In the genomic region with DNA sequence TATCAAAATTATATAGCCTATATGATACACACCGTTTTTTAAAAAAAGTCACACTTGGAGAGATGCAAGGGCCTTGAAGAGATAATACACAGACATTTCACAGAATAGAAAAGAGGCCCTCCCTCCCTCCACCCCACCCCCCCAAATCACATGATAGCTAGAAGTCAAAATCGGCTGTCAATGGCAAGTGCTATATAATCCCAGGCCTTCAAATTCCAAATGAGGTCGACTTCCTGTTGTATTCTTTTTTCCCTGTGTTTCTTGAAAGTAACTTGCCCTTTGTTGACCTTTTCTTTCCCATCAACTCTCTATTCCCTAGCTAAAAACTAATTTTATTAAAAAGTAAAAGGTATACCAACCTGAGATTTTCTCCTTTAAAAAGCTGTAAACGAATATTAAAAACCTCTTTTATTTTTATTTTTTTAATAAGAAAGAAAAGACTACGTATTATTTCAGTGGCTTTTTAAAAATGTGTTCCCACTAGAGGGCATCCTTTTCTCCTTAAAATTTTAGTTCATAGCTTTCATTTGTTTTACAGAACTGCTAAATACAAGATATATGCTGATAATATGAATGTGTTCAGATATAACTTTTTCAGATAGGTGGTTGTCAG, we compare ENCODE assay signal across 9 cellular contexts. TPM values are rescaled to one million over a fixed set of nuclear protein-coding genes. Genes with fewer than 3 reads are reported as not detected.
A peak's percentile ranks its signal among the peaks of the same experiment; 100 is the strongest.
DNase-seq lines count a peak whose midpoint lies in the region; ATAC-seq and TF ChIP-seq lines count a peak whose summit lies in the region.
"Had no signal": no experiment of that assay in that cellular context is flagged by ENCODE, and none has a peak within 500 bp of the region (broad histone marks: within the 10 kb centered on the region; RNA-seq: fewer than 3 reads in every experiment).

No MANE protein-coding gene starts in this region.

- no peaks in the 10 kb centered on the region for H3K27me3 Mint-ChIP-seq in CD4-positive, CD25-positive, alpha-beta regulatory T cell

- peak overlapping the region; percentile 55 for H3K27ac ChIP-seq in CD4-positive, CD25-positive, alpha-beta regulatory T cell (ENCODE audit: insufficient read depth, low read length, poor library complexity, severe bottlenecking)
- H3K27ac ChIP-seq in right lobe of liver: no peak overlapping the region
- H3K27ac ChIP-seq: SJSA1 had no signal

- no peaks in the 10 kb centered on the region for H3K9me3 Mint-ChIP-seq in CD4-positive, CD25-positive, alpha-beta regulatory T cell
- no peaks in the 10 kb centered on the region for H3K9me3 Mint-ChIP-seq in activated naive CD4-positive, alpha-beta T cell treated with anti-CD3 and anti-CD28 coated beads, Interleukin-2, amount 50 U/mL, for 72 hours

- no peak for ATAC-seq in CD4-positive, CD25-positive, alpha-beta regulatory T cell (ENCODE audit: low read depth in 2 of 2)
- no peak for ATAC-seq in activated naive CD4-positive, alpha-beta T cell treated with anti-CD3 and anti-CD28 coated beads, Interleukin-2, amount 50 U/mL, for 72 hours
- ATAC-seq in right lobe of liver: no peak
- no peak for ATAC-seq in HG03571 (IDR thresholded peaks at IDR 0.05; ENCODE audit: unreplicated experiment)
- no peak for ATAC-seq in HG02852 (IDR thresholded peaks at IDR 0.05; ENCODE audit: unreplicated experiment)
- ATAC-seq in GM19397 (IDR thresholded peaks at IDR 0.05; ENCODE audit: unreplicated experiment): no peak

- H3K4me3 Mint-ChIP-seq in CD4-positive, CD25-positive, alpha-beta regulatory T cell: peak overlapping the region; percentile 4 to 75 (median 54)

- peak overlapping the region; percentile 27 to 78 (median 32) for H3K27ac Mint-ChIP-seq in CD4-positive, CD25-positive, alpha-beta regulatory T cell
- peak overlapping the region; percentile 16 to 30 for H3K27ac Mint-ChIP-seq in activated naive CD4-positive, alpha-beta T cell treated with anti-CD3 and anti-CD28 coated beads, Interleukin-2, amount 50 U/mL, for 72 hours

- TF ChIP-seq POLR2A in right lobe of liver (IDR thresholded peaks at IDR 0.05): no peak

- DNase-seq in CD4-positive, CD25-positive, alpha-beta regulatory T cell: peak in 2 of 3 donors; percentile 31 to 53
- DNase-seq in HT-29 (ENCODE audit: low spot score): peak; percentile 66
- DNase-seq in activated naive CD4-positive, alpha-beta T cell treated with anti-CD3 and anti-CD28 coated beads, Interleukin-2, amount 50 U/mL, for 72 hours (ENCODE audit: low spot score in 2 of 2): no peak
- DNase-seq in right lobe of liver: no peak
- DNase-seq in AG08395 (ENCODE audit: low spot score): no peak

- peak in 3 of 4 donors; percentile 39 to 46 (median 43) for TF ChIP-seq CTCF in right lobe of liver (IDR thresholded peaks at IDR 0.05)

- 27% methylated on average over 5 of the region's 5 CpGs for WGBS in right lobe of liver (ENCODE audit: insufficient coverage, low coverage, low lambda C conversion rate, missing lambda C conversion rate)

- H3K4me3 ChIP-seq in CD4-positive, CD25-positive, alpha-beta regulatory T cell (ENCODE audit: low read depth, low read length): peak overlapping the region; percentile 59
- H3K4me3 ChIP-seq in right lobe of liver: no peak overlapping the region
- H3K4me3 ChIP-seq: SJSA1 had no signal

- intact Hi-C loops in right lobe of liver (cut with DNase I): no loop called here

- peaks cover 7% of the 10 kb centered on the region for H3K36me3 Mint-ChIP-seq in CD4-positive, CD25-positive, alpha-beta regulatory T cell
- H3K36me3 Mint-ChIP-seq in activated naive CD4-positive, alpha-beta T cell treated with anti-CD3 and anti-CD28 coated beads, Interleukin-2, amount 50 U/mL, for 72 hours: peaks cover 0 to 14% of the 10 kb centered on the region in 2 donors

- peaks cover 51 to 73% (median 58%) of the 10 kb centered on the region in 4 donors for H3K4me1 Mint-ChIP-seq in CD4-positive, CD25-positive, alpha-beta regulatory T cell

- H3K9me3 ChIP-seq in CD4-positive, CD25-positive, alpha-beta regulatory T cell (ENCODE audit: control insufficient read depth in 2 of 2, low read length in 2 of 2): no peaks in the 10 kb centered on the region
- no peaks in the 10 kb centered on the region for H3K9me3 ChIP-seq in right lobe of liver
- H3K9me3 ChIP-seq: SJSA1 had no signal

- H3K36me3 ChIP-seq in CD4-positive, CD25-positive, alpha-beta regulatory T cell (ENCODE audit: control insufficient read depth, insufficient read depth, low read length): peaks cover 3% of the 10 kb centered on the region
- H3K36me3 ChIP-seq in right lobe of liver: no peaks in the 10 kb centered on the region

- no peaks in the 10 kb centered on the region for H3K27me3 ChIP-seq in CD4-positive, CD25-positive, alpha-beta regulatory T cell (ENCODE audit: control insufficient read depth, insufficient read depth, low read length)
- H3K27me3 ChIP-seq in right lobe of liver: no peaks in the 10 kb centered on the region
- H3K27me3 ChIP-seq: SJSA1 had no signal

- peaks cover 23% of the 10 kb centered on the region for H3K4me1 ChIP-seq in CD4-positive, CD25-positive, alpha-beta regulatory T cell (ENCODE audit: control insufficient read depth, insufficient read depth, low read length, poor library complexity, severe bottlenecking)
- peaks cover 0 to 14% (median 4%) of the 10 kb centered on the region in 4 donors for H3K4me1 ChIP-seq in right lobe of liver

RNA-seq across cellular contexts. Expression of a gene that starts 46.6 kb away (rescaled TPM):
- total RNA-seq in CD4-positive, CD25-positive, alpha-beta regulatory T cell: 80.0 TPM
- 10 to 100 TPM; 21.3 to 41.8 (median 28.5) TPM for polyA plus RNA-seq in CD4-positive, CD25-positive, alpha-beta regulatory T cell
- 39.2 and 47.6 TPM in 2 replicates for total RNA-seq in HT-29 (2014; rRNA removed; shearing (Covaris generic))
- total RNA-seq in activated naive CD4-positive, alpha-beta T cell treated with anti-CD3 and anti-CD28 coated beads, Interleukin-2, amount 50 U/mL, for 72 hours: 100 to 1,000 TPM; 108 to 124 TPM
- 10 to 100 TPM; 28.6 to 45.3 (median 35.4) TPM for total RNA-seq in right lobe of liver

Comparison
In these comparisons a context has a peak if more than half of its experiments do, and no peak if none do; other contexts are left out.
1. DNase-seq: peak in CD4-positive, CD25-positive, alpha-beta regulatory T cell (2 of 3) and HT-29 (single experiment); none in activated naive CD4-positive, alpha-beta T cell treated with anti-CD3 and anti-CD28 coated beads, Interleukin-2, amount 50 U/mL, for 72 hours (0 of 2), right lobe of liver (0 of 3) and AG08395 (single experiment).